Comparison of ENCODE assay signal across 29 cellular contexts in genomic region chr1:14608308-14608707, GRCh38. TPM values are rescaled to one million over a fixed set of nuclear protein-coding genes. Genes with fewer than 3 reads are reported as not detected.
A peak's percentile ranks its signal among the peaks of the same experiment; 100 is the strongest.
DNase-seq lines count a peak whose midpoint lies in the region; ATAC-seq, FAIRE-seq and TF ChIP-seq lines count a peak whose summit lies in the region.
"Had no signal": no experiment of that assay in that cellular context is flagged by ENCODE, and none has a peak within 500 bp of the region (broad histone marks: within the 10 kb centered on the region; RNA-seq: fewer than 3 reads in every experiment).

No MANE protein-coding gene starts in this region.

- BruUV-seq in K562 (replicated peaks; lab: Mats Ljungman, UMichigan): no TSS peak

- no peak overlapping the region for H3K27ac Mint-ChIP-seq in nephron progenitor cell
- H3K27ac Mint-ChIP-seq: activated naive CD8-positive, alpha-beta T cell treated with anti-CD3 and anti-CD28 coated beads, Interleukin-2, amount 50 U/mL, for 24 hours; stimulated activated effector memory CD8-positive, alpha-beta T cell treated with anti-CD3 and anti-CD28 coated beads, Interleukin-12 subunit alpha, Interleukin-12 subunit beta, amount 100 ng/mL, for 72 hours had no signal

- H3K27me3 ChIP-seq in DND-41 (ENCODE audit: insufficient read depth, low read length, poor library complexity): no peaks in the 10 kb centered on the region
- H3K27me3 ChIP-seq in K562 (ENCODE audit: control insufficient read depth in 2 of 2, insufficient read depth in 2 of 2, low read length in 2 of 2): peaks cover 8 to 22% of the 10 kb centered on the region in 2 experiments
- H3K27me3 ChIP-seq: BLaER1, brain microvascular endothelial cell, right lobe of liver, upper lobe of left lung had no signal

- H3K79me2 ChIP-seq in DND-41 (ENCODE audit: insufficient read depth, low read length): no peaks in the 10 kb centered on the region
- no peaks in the 10 kb centered on the region for H3K79me2 ChIP-seq in K562 (ENCODE audit: control insufficient read depth, insufficient read depth, low read length)

- intact Hi-C loops in K562 (cut with micrococcal nuclease): no loop called here
- intact Hi-C loops in sciatic nerve (cut with DNase I): no loop called here

- H3K4me2 ChIP-seq in DND-41 (ENCODE audit: insufficient read depth, low read length): no peak overlapping the region
- no peak overlapping the region for H3K4me2 ChIP-seq in K562 (ENCODE audit: insufficient read depth, low read length)
- H3K4me2 ChIP-seq: BLaER1 had no signal

- CTCF ChIA-PET in K562 (lab: Yijun Ruan, JAX; ENCODE audit: low intra/inter-chr PET ratio): no interaction called here

- H3K27ac ChIP-seq in DND-41 (ENCODE audit: low read length) (no peak overlapping the region), K562 (ENCODE audit: extremely low read depth, low read depth, low read length) (no peak overlapping the region)
- H3K27ac ChIP-seq: BLaER1, brain microvascular endothelial cell, heart right ventricle, right lobe of liver, upper lobe of left lung had no signal

- ATAC-seq in DND-41 (ENCODE audit: insufficient read depth, low read depth): no peak
- peak; percentile 47; the same call in 1 of the 3 replicates for ATAC-seq in K562
- ATAC-seq in sciatic nerve: no peak
- ATAC-seq: activated naive CD8-positive, alpha-beta T cell treated with anti-CD3 and anti-CD28 coated beads, Interleukin-2, amount 50 U/mL, for 24 hours; heart right ventricle; HepG2; right lobe of liver; stimulated activated effector memory CD8-positive, alpha-beta T cell treated with anti-CD3 and anti-CD28 coated beads, Interleukin-12 subunit alpha, Interleukin-12 subunit beta, amount 100 ng/mL, for 72 hours had no signal

- no peak for TF ChIP-seq EP300 in K562 (IDR thresholded peaks at IDR 0.05; ENCODE audit: low read length)

- H2AFZ ChIP-seq in DND-41 (ENCODE audit: low read depth, low read length): no peak overlapping the region
- H2AFZ ChIP-seq in K562 (ENCODE audit: low read depth, low read length): no peak overlapping the region

- H3K9me3 Mint-ChIP-seq in nephron progenitor cell: peaks cover 4% of the 10 kb centered on the region
- H3K9me3 Mint-ChIP-seq: activated naive CD8-positive, alpha-beta T cell treated with anti-CD3 and anti-CD28 coated beads, Interleukin-2, amount 50 U/mL, for 24 hours; stimulated activated effector memory CD8-positive, alpha-beta T cell treated with anti-CD3 and anti-CD28 coated beads, Interleukin-12 subunit alpha, Interleukin-12 subunit beta, amount 100 ng/mL, for 72 hours had no signal

- H3K9me1 ChIP-seq in K562 (ENCODE audit: control insufficient read depth, insufficient read depth, low read length): no peaks in the 10 kb centered on the region

- H3K4me3 ChIP-seq in DND-41 (ENCODE audit: low read depth in 1 of 2, low read length in 2 of 2): no peak overlapping the region
- H3K4me3 ChIP-seq in K562: no peak overlapping the region
- H3K4me3 ChIP-seq: BLaER1, heart right ventricle, lung, right lobe of liver, upper lobe of left lung had no signal

- no peak overlapping the region for H3K4me3 Mint-ChIP-seq in nephron progenitor cell
- H3K4me3 Mint-ChIP-seq: activated naive CD8-positive, alpha-beta T cell treated with anti-CD3 and anti-CD28 coated beads, Interleukin-2, amount 50 U/mL, for 24 hours; stimulated activated effector memory CD8-positive, alpha-beta T cell treated with anti-CD3 and anti-CD28 coated beads, Interleukin-12 subunit alpha, Interleukin-12 subunit beta, amount 100 ng/mL, for 72 hours had no signal

- peak in 1 of 2 experiments; percentile 31; a peak in 1 of 4 replicates for TF ChIP-seq RAD21 in K562 (CRISPR knock-in tag; conservative IDR thresholded peaks at IDR 0.05 in 1 of 2, IDR thresholded peaks at IDR 0.05 in 1 of 2)

- no peak for FAIRE-seq in K562 (lab: Jason Lieb, UNC)
- FAIRE-seq: HepG2 had no signal

- H3K36me3 ChIP-seq in DND-41 (ENCODE audit: insufficient read depth, low read length): no peaks in the 10 kb centered on the region
- no peaks in the 10 kb centered on the region for H3K36me3 ChIP-seq in K562 (ENCODE audit: control insufficient read depth, insufficient read depth, low read length)
- H3K36me3 ChIP-seq: BLaER1, brain microvascular endothelial cell, heart right ventricle, right lobe of liver, upper lobe of left lung had no signal

- POLR2A ChIA-PET in K562 (lab: Yijun Ruan, JAX): interaction anchor here (0.6 kb wide), 1 partner anchor 22 kb away, joined by 4 read pairs; no protein-coding TSS in a partner anchor

- in situ Hi-C loops in K562 (cut with MboI): no loop called here

- no peaks in the 10 kb centered on the region for H3K4me1 ChIP-seq in DND-41 (ENCODE audit: insufficient read depth, low read length)
- no peaks in the 10 kb centered on the region for H3K4me1 ChIP-seq in K562 (replicated peaks in 1 of 2; ENCODE audit: control insufficient read depth in 2 of 2, insufficient read depth in 2 of 2, low read length in 2 of 2)
- H3K4me1 ChIP-seq: BLaER1, heart right ventricle, right lobe of liver, upper lobe of left lung had no signal

- H3K36me3 Mint-ChIP-seq in nephron progenitor cell (ENCODE audit: low read depth): peaks cover 35% of the 10 kb centered on the region
- H3K36me3 Mint-ChIP-seq: stimulated activated effector memory CD8-positive, alpha-beta T cell treated with anti-CD3 and anti-CD28 coated beads, Interleukin-12 subunit alpha, Interleukin-12 subunit beta, amount 100 ng/mL, for 72 hours had no signal

- peaks cover 6% of the 10 kb centered on the region for H3K27me3 Mint-ChIP-seq in nephron progenitor cell (ENCODE audit: low read depth, poor library complexity)

- no peak overlapping the region for H3K9ac ChIP-seq in DND-41 (ENCODE audit: low read depth, low read length)
- H3K9ac ChIP-seq in K562 (ENCODE audit: insufficient read depth in 1 of 2, low read depth in 2 of 2, low read length in 2 of 2): no peak overlapping the region
- H3K9ac ChIP-seq: BLaER1 had no signal

- TF ChIP-seq POLR2A in K562 (conservative IDR thresholded peaks at IDR 0.05): no peak

- no peaks in the 10 kb centered on the region for H3K9me3 ChIP-seq in DND-41 (ENCODE audit: insufficient read depth, low read length, severe bottlenecking)
- no peaks in the 10 kb centered on the region for H3K9me3 ChIP-seq in K562 (replicated peaks; ENCODE audit: control insufficient read depth, insufficient read depth, low read depth, low read length)
- H3K9me3 ChIP-seq: BLaER1, heart right ventricle, right lobe of liver, upper lobe of left lung had no signal

- H4K20me1 ChIP-seq in DND-41 (ENCODE audit: insufficient read depth, low read length): no peaks in the 10 kb centered on the region
- no peaks in the 10 kb centered on the region for H4K20me1 ChIP-seq in K562 (replicated peaks; ENCODE audit: control insufficient read depth, insufficient read depth, low read length)
- H4K20me1 ChIP-seq: BLaER1 had no signal

- peak; percentile 27 for TF ChIP-seq CTCF in DND-41 (IDR thresholded peaks at IDR 0.05; ENCODE audit: borderline replicate concordance, extremely low read depth, low read length, poor library complexity, severe bottlenecking)
- peak in 2 of 3 experiments; percentile 40 to 44; a peak in 2 of 6 replicates for TF ChIP-seq CTCF in K562 (IDR thresholded peaks at IDR 0.05 in 2 of 3, conservative IDR thresholded peaks at IDR 0.05 in 1 of 3; ENCODE audit: insufficient read depth in 2 of 3, low read depth in 1 of 3, low read length in 3 of 3)
- peak; percentile 11 for TF ChIP-seq CTCF in nephron progenitor cell (IDR thresholded peaks at IDR 0.05)

- H3K4me1 Mint-ChIP-seq in nephron progenitor cell: peaks cover 45% of the 10 kb centered on the region
- H3K4me1 Mint-ChIP-seq: activated naive CD8-positive, alpha-beta T cell treated with anti-CD3 and anti-CD28 coated beads, Interleukin-2, amount 50 U/mL, for 24 hours; stimulated activated effector memory CD8-positive, alpha-beta T cell treated with anti-CD3 and anti-CD28 coated beads, Interleukin-12 subunit alpha, Interleukin-12 subunit beta, amount 100 ng/mL, for 72 hours had no signal

- no peak for DNase-seq in DND-41
- peak; percentile 52 for DNase-seq in NAMALWA (ENCODE audit: low spot score)
- DNase-seq in K562 (ENCODE audit: extremely low read depth in 1 of 4, low spot score in 3 of 4): peak in 2 of 4 experiments; percentile 23 to 28
- DNase-seq in nephron progenitor cell: no peak
- no peak for DNase-seq in T-helper 1 cell
- DNase-seq in sciatic nerve (ENCODE audit: low spot score): no peak
- DNase-seq in DMS79 treated with DMSO at 0.1 percent for 48 hours (lab: John Stamatoyannopoulos, UW): no peak
- DNase-seq in NCI-H774 (lab: John Stamatoyannopoulos, UW): no peak
- DNase-seq: activated CD4-positive, alpha-beta T cell treated with anti-CD3 and anti-CD28 coated beads for 4 hours; activated naive CD8-positive, alpha-beta T cell treated with anti-CD3 and anti-CD28 coated beads, Interleukin-2, amount 50 U/mL, for 24 hours; activated T-cell treated with anti-CD3 and anti-CD28 coated beads, Interleukin-2, amount 50 U/mL, for 48 hours; brain microvascular endothelial cell; DMS53; effector CD4-positive, alpha-beta T cell; erythroblast; GF-D8; heart right ventricle; Kasumi-1; kidney glomerular epithelial cell; NCI-H1092 treated with DMSO at 0.1 percent for 48 hours; NCI-H187; NCI-H526 treated with DMSO at 0.1 percent for 48 hours; right lobe of liver; stimulated activated CD4-positive, alpha-beta T cell treated with anti-CD3 and anti-CD28 coated beads, Interleukin-4, amount 100 ng/mL, for 24 hours; upper lobe of left lung had no signal

- WGBS in K562 (ENCODE audit: insufficient coverage, low coverage, missing lambda C conversion rate): 6% methylated on average over 3 of the region's 3 CpGs

TF ChIP-seq in K562, 482 proteins besides CTCF, POLR2A, EP300 and RAD21 (continues in another document):
- TF ChIP-seq HIVEP1 (CRISPR knock-in tag; IDR thresholded peaks at IDR 0.05): no peak
- no peak for TF ChIP-seq FOXJ3 (CRISPR knock-in tag; IDR thresholded peaks at IDR 0.05)

RNA-seq across cellular contexts. Expression of gene KAZN, which starts 9.8 kb away (rescaled TPM):
- total RNA-seq in K562 (2011; cell fraction: chromatin; rRNA removed; ENCODE audit: low replicate concordance): 7.9 and 9.6 TPM in 2 replicates
- 4.5 and 7.5 TPM in 2 replicates for total RNA-seq in K562 (2011; cell fraction: nucleolus; rRNA removed)
- total RNA-seq in K562 (2011; cell fraction: nucleoplasm; rRNA removed): 11.1 and 15.3 TPM in 2 replicates
- total RNA-seq in K562 (2014; rRNA removed) (5.4 and 7.7 TPM in 2 replicates), K562 (2014; rRNA removed; fragmentation: Illumina TruSeq; extraction: Trizol) (4.2 and 5.1 TPM in 2 replicates), K562 (2015; rRNA removed; fragmentation: Illumina TruSeq; extraction: Trizol) (5.4 and 5.5 TPM in 2 replicates), K562 (2021) (20.9 and 21.6 TPM in 2 replicates), sciatic nerve (37.2 TPM)
- polyA plus RNA-seq in K562 (2011; rRNA removed) (2.1 and 4.6 TPM in 2 replicates), K562 (2014; fragmentation: Illumina TruSeq; extraction: Trizol) (15.1 and 15.8 TPM in 2 replicates), K562 (2014; fragmentation: Nextera tagmentation; extraction: Ambion mirVana) (1 to 10 TPM; 3.5 to 6.4 TPM), K562 (2014; rRNA removed) (9.5 and 11.6 TPM in 2 replicates)
- 2.4 and 4.5 TPM in 2 replicates for polyA plus RNA-seq in K562 (2011; cell fraction: cytosol; rRNA removed)
- 8.0 and 13.3 TPM in 2 replicates for polyA plus RNA-seq in K562 (2011; cell fraction: nucleus; rRNA removed)
- 11.9 and 13.9 TPM in 2 replicates for polyA plus RNA-seq in K562 (2012)
- 1.9 and 3.4 TPM in 2 replicates for polyA minus RNA-seq in K562 (2011; rRNA and poly(A)+ RNA removed)
- polyA minus RNA-seq in K562 (2011; cell fraction: cytosol; rRNA and poly(A)+ RNA removed): 2.6 and 7.2 TPM in 2 replicates
- 3.1 and 6.9 TPM in 2 replicates for polyA minus RNA-seq in K562 (2011; cell fraction: nucleus; rRNA and poly(A)+ RNA removed)
